In genomic region chr9:81590688-81591087, GRCh38 we compare ENCODE assay signal across 2 cellular contexts.
TF ChIP-seq lines count a peak whose summit lies in the region.

No MANE protein-coding gene starts in this region.

TF ChIP-seq in WTC11, 78 proteins besides CTCF, POLR2A, EP300 and RAD21 (continued from another document):
- no peak for TF ChIP-seq ARID4B (CRISPR knock-in tag; IDR thresholded peaks at IDR 0.05; ENCODE audit: borderline replicate concordance)
- no peak for TF ChIP-seq IRF1 (CRISPR knock-in tag; IDR thresholded peaks at IDR 0.05)

TF ChIP-seq in HepG2, 621 proteins besides CTCF, POLR2A, EP300 and RAD21 (continued from another document):
- no peak for TF ChIP-seq E2F1 (CRISPR knock-in tag; IDR thresholded peaks at IDR 0.05)
- no peak for TF ChIP-seq BCLAF1 (IDR thresholded peaks at IDR 0.05)
